Comparison of ENCODE assay signal across 34 cellular contexts in genomic region chr18:60062396-60062795, GRCh38.
"Had no signal": no experiment of that assay in that cellular context is flagged by ENCODE, and none has a peak within 500 bp of the region (broad histone marks: within the 10 kb centered on the region; RNA-seq: fewer than 3 reads in every experiment).

No MANE protein-coding gene starts in this region.

- H3K9me3 Mint-ChIP-seq: activated CD8-positive, alpha-beta T cell treated with anti-CD3 and anti-CD28 coated beads for 36 hours; activated naive CD8-positive, alpha-beta T cell treated with anti-CD3 and anti-CD28 coated beads, Interleukin-2, amount 50 U/mL, for 24 hours; central memory CD8-positive, alpha-beta T cell; dendritic cell treated with granulocyte-macrophage colony-stimulating factor and Interleukin-4, amounts not matched to agents 40 ng/mL and 50 ng/mL, for 4 days; T-helper 2 cell treated with Interferon-gamma antibody and Interleukin-4, amounts not matched to agents 5 μg/mL and 100 μg/mL, for 36 hours had no signal

- H3K4me3 ChIP-seq: adrenal gland, body of pancreas, coronary artery, dorsolateral prefrontal cortex, esophagus squamous epithelium, gastrocnemius medialis, heart left ventricle had no signal

- H3K27me3 ChIP-seq: adrenal gland, body of pancreas, gastrocnemius medialis had no signal

- H3K27ac Mint-ChIP-seq: activated B cell treated with CpG ODN at 0.5 μM for 24 hours; activated CD8-positive, alpha-beta T cell treated with anti-CD3 and anti-CD28 coated beads for 36 hours; activated naive CD8-positive, alpha-beta T cell treated with anti-CD3 and anti-CD28 coated beads for 36 hours; activated naive CD8-positive, alpha-beta T cell treated with anti-CD3 and anti-CD28 coated beads, Interleukin-2, amount 50 U/mL, for 24 hours; activated T-helper 17 cell treated with anti-CD3 and anti-CD28 coated beads, Interleukin-2, amount 50 U/mL, for 72 hours; dendritic cell treated with granulocyte-macrophage colony-stimulating factor and Interleukin-4, amounts not matched to agents 40 ng/mL and 50 ng/mL, for 4 days; T-helper 17 cell; T-helper 2 cell treated with Interferon-gamma antibody and Interleukin-4, amounts not matched to agents 5 μg/mL and 100 μg/mL, for 36 hours had no signal

- H3K36me3 ChIP-seq: adrenal gland, esophagus squamous epithelium, gastrocnemius medialis, heart left ventricle, WERI-Rb-1 had no signal

- H3K36me3 Mint-ChIP-seq: activated naive CD8-positive, alpha-beta T cell treated with anti-CD3 and anti-CD28 coated beads for 36 hours had no signal

- DNase-seq: activated B cell treated with CpG ODN at 0.5 μM for 24 hours; activated CD4-positive, alpha-beta T cell treated with anti-CD3 and anti-CD28 coated beads for 48 hours; activated CD4-positive, alpha-beta T cell treated with anti-CD3 and anti-CD28 coated beads, Interleukin-2, amount 50 U/mL, for 1 hour; activated CD4-positive, alpha-beta T cell treated with anti-CD3 and anti-CD28 coated beads, Interleukin-2, amount 50 U/mL, for 48 hours; activated CD8-positive, alpha-beta memory T cell treated with anti-CD3 and anti-CD28 coated beads for 24 hours; activated CD8-positive, alpha-beta T cell treated with anti-CD3 and anti-CD28 coated beads for 36 hours; activated effector memory CD4-positive, alpha-beta T cell treated with Interleukin-2 at 50 U/mL for 16 hours; activated gamma-delta T cell treated with Interleukin-2 at 50 U/mL for 16 hours; activated naive CD4-positive, alpha-beta T cell treated with anti-CD3 and anti-CD28 coated beads, Interleukin-2, amount 50 U/mL, for 16 hours; activated naive CD4-positive, alpha-beta T cell treated with Interleukin-2 at 50 U/mL for 16 hours; activated naive CD8-positive, alpha-beta T cell treated with anti-CD3 and anti-CD28 coated beads for 36 hours; activated naive CD8-positive, alpha-beta T cell treated with anti-CD3 and anti-CD28 coated beads, Interleukin-2, amount 50 U/mL, for 24 hours; activated T-cell treated with anti-CD3 and anti-CD28 coated beads, Interleukin-2, amount 50 U/mL, for 4 hours; adrenal gland; amygdala; aorta; body of pancreas; dorsolateral prefrontal cortex; effector memory CD4-positive, alpha-beta T cell; esophagus squamous epithelium; gastrocnemius medialis; glutamatergic neuron; heart left ventricle; T-helper 1 cell; T-helper 17 cell; T1000; WERI-Rb-1 had no signal

- H3K4me1 ChIP-seq: adrenal gland, body of pancreas, esophagus squamous epithelium, gastrocnemius medialis, heart left ventricle had no signal

- ATAC-seq: activated CD4-positive, CD25-positive, alpha-beta regulatory T cell treated with anti-CD3 and anti-CD28 coated beads, Interleukin-2, amount 50 U/mL, for 24 hours; activated CD8-positive, alpha-beta T cell treated with anti-CD3 and anti-CD28 coated beads for 36 hours; activated naive CD8-positive, alpha-beta T cell treated with anti-CD3 and anti-CD28 coated beads, Interleukin-2, amount 50 U/mL, for 24 hours; activated T-cell treated with anti-CD3 and anti-CD28 coated beads, Interleukin-2, amount 50 U/mL, for 4 hours; activated T-helper 17 cell treated with anti-CD3 and anti-CD28 coated beads, Interleukin-2, amount 50 U/mL, for 72 hours; body of pancreas; gastrocnemius medialis; heart left ventricle; T-helper 17 cell had no signal

- H3K9me3 ChIP-seq: adrenal gland, body of pancreas, esophagus squamous epithelium, gastrocnemius medialis, heart left ventricle had no signal

- H3K4me1 Mint-ChIP-seq: activated B cell treated with CpG ODN at 0.5 μM for 24 hours; activated naive CD8-positive, alpha-beta T cell treated with anti-CD3 and anti-CD28 coated beads for 36 hours; activated naive CD8-positive, alpha-beta T cell treated with anti-CD3 and anti-CD28 coated beads, Interleukin-2, amount 50 U/mL, for 24 hours; activated T-helper 17 cell treated with anti-CD3 and anti-CD28 coated beads, Interleukin-2, amount 50 U/mL, for 72 hours; central memory CD8-positive, alpha-beta T cell; T-helper 17 cell had no signal

- H3K4me3 Mint-ChIP-seq: activated B cell treated with CpG ODN at 0.5 μM for 24 hours; activated CD8-positive, alpha-beta T cell treated with anti-CD3 and anti-CD28 coated beads for 36 hours; activated naive CD8-positive, alpha-beta T cell treated with anti-CD3 and anti-CD28 coated beads for 36 hours; activated naive CD8-positive, alpha-beta T cell treated with anti-CD3 and anti-CD28 coated beads, Interleukin-2, amount 50 U/mL, for 24 hours; activated T-cell treated with anti-CD3 and anti-CD28 coated beads, Interleukin-2, amount 50 U/mL, for 4 hours; activated T-helper 17 cell treated with anti-CD3 and anti-CD28 coated beads, Interleukin-2, amount 50 U/mL, for 72 hours; central memory CD8-positive, alpha-beta T cell; dendritic cell treated with granulocyte-macrophage colony-stimulating factor and Interleukin-4, amounts not matched to agents 40 ng/mL and 50 ng/mL, for 4 days; T-helper 17 cell; T-helper 2 cell treated with Interferon-gamma antibody and Interleukin-4, amounts not matched to agents 5 μg/mL and 100 μg/mL, for 36 hours had no signal

- H3K27ac ChIP-seq: adrenal gland, body of pancreas, coronary artery, dorsolateral prefrontal cortex, epithelial cell of prostate, esophagus squamous epithelium, gastrocnemius medialis, heart left ventricle, WERI-Rb-1 had no signal

- H3K27me3 Mint-ChIP-seq: activated naive CD8-positive, alpha-beta T cell treated with anti-CD3 and anti-CD28 coated beads for 36 hours; dendritic cell treated with granulocyte-macrophage colony-stimulating factor and Interleukin-4, amounts not matched to agents 40 ng/mL and 50 ng/mL, for 4 days had no signal
